13 cellular contexts compared by ENCODE assay signal in the genomic region with DNA sequence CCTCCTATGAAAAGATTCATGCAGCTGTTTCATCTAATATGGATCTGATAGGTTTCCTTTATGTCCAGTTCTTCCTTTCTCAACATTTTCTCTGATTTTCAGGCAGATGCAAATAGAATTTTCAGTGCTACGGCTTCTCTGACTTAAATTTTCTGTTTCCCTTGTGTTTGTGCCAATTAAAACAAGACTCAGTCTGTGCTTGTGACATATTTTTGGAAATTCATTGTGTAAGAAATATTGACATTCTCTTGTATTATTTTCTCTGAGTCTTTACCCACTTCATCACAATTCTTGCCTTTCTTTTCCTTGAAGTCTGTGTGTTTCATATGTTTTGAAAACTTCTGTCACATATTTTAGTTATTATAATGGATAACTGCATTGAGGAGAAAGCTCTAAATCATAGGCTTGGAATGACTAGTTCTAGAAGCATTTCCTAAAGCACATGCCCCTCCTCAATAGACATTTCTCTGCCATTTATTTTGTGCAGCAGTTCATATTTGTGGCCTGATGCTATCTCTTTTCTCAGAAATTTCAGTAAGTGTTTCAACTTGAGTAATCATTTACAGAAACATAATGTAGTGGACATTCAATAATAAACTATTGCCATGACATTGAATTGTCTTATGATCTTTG.
DNase-seq lines count a peak whose midpoint lies in the region; ATAC-seq and TF ChIP-seq lines count a peak whose summit lies in the region.
"Had no signal": no experiment of that assay in that cellular context is flagged by ENCODE, and none has a peak within 500 bp of the region (broad histone marks: within the 10 kb centered on the region; RNA-seq: fewer than 3 reads in every experiment).

No MANE protein-coding gene starts in this region.

- H3K4me1 ChIP-seq in osteoblast (ENCODE audit: insufficient read depth, low read length): peaks cover 44% of the 10 kb centered on the region
- H3K4me1 ChIP-seq: body of pancreas had no signal

- ATAC-seq in HG03354 (IDR thresholded peaks at IDR 0.05; ENCODE audit: poor library complexity, severe bottlenecking, unreplicated experiment): no peak
- ATAC-seq in GM18867 (IDR thresholded peaks at IDR 0.05; ENCODE audit: unreplicated experiment): no peak
- ATAC-seq in left colon: no peak
- ATAC-seq: body of pancreas had no signal

- H3K27me3 ChIP-seq in osteoblast (ENCODE audit: insufficient read depth, low read length): no peaks in the 10 kb centered on the region
- H3K27me3 ChIP-seq: body of pancreas, heart right ventricle had no signal

- no peaks in the 10 kb centered on the region for H4K20me1 ChIP-seq in osteoblast (ENCODE audit: insufficient read depth, low read length)

- H3K4me3 ChIP-seq in AG10803 (ENCODE audit: low read length) (no peak overlapping the region), osteoblast (ENCODE audit: insufficient read depth, low read length) (no peak overlapping the region)
- H3K4me3 ChIP-seq: body of pancreas, heart right ventricle, SK-N-MC had no signal

- peak overlapping the region; percentile 43 for H3K4me2 ChIP-seq in osteoblast (ENCODE audit: insufficient read depth, low read length)

- H2AFZ ChIP-seq in osteoblast (ENCODE audit: low read length): no peak overlapping the region

- H3K36me3 ChIP-seq in osteoblast (ENCODE audit: insufficient read depth, low read length): no peaks in the 10 kb centered on the region
- H3K36me3 ChIP-seq: heart right ventricle had no signal

- DNase-seq in AG10803 (ENCODE audit: low read depth): peak; percentile 98
- peak; percentile 65 for DNase-seq in RPMI7951 (ENCODE audit: low read depth)
- DNase-seq in epithelial cell of prostate (ENCODE audit: low read depth, low spot score): no peak
- DNase-seq in osteoblast (ENCODE audit: insufficient read length, low spot score, missing footprints): peak; percentile 90
- DNase-seq in NK-92 treated with Interleukin-12 subunit alpha and Interleukin-12 subunit beta, amount 100 ng/mL, for 24 hours (lab: John Stamatoyannopoulos, UW): no peak
- no peak for DNase-seq in left colon
- DNase-seq: activated CD8-positive, alpha-beta memory T cell treated with anti-CD3 and anti-CD28 coated beads for 24 hours; body of pancreas; COR-L47; heart right ventricle had no signal

- H3K79me2 ChIP-seq in osteoblast (ENCODE audit: insufficient read depth, low read length): peaks cover 2% of the 10 kb centered on the region

- intact Hi-C loops in left colon (cut with DNase I, micrococcal nuclease): no loop called here

- TF ChIP-seq CTCF in AG10803 (conservative IDR thresholded peaks at IDR 0.05; ENCODE audit: low read length) (no peak), osteoblast (IDR thresholded peaks at IDR 0.05; ENCODE audit: extremely low read depth, low read depth, low read length) (no peak)

- H3K9me3 ChIP-seq in osteoblast (ENCODE audit: low read depth, low read length): no peaks in the 10 kb centered on the region
- H3K9me3 ChIP-seq: body of pancreas had no signal

- peak overlapping the region; percentile 52 for H3K27ac ChIP-seq in epithelial cell of prostate
- H3K27ac ChIP-seq in osteoblast (ENCODE audit: low read depth, low read length): peak overlapping the region; percentile 90
- H3K27ac ChIP-seq: body of pancreas, SK-N-MC had no signal

Comparison
In these comparisons a context has a peak if more than half of its experiments do, and no peak if none do; other contexts are left out.
1. DNase-seq: peak in AG10803 (single experiment), RPMI7951 (single experiment) and osteoblast (single experiment); none in epithelial cell of prostate (single experiment), NK-92 treated with Interleukin-12 subunit alpha and Interleukin-12 subunit beta, amount 100 ng/mL, for 24 hours (single experiment) and left colon (0 of 2).